In genomic region chr6:141326426-141326825, GRCh38 we compare ENCODE assay signal across 8 cellular contexts.
A peak's percentile ranks its signal among the peaks of the same experiment; 100 is the strongest.
DNase-seq lines count a peak whose midpoint lies in the region; ATAC-seq and TF ChIP-seq lines count a peak whose summit lies in the region.

No MANE protein-coding gene starts in this region.

- H3K4me3 Mint-ChIP-seq in chondrocyte (ENCODE audit: unreplicated experiment), result peak overlapping the region; percentile 47
- H3K4me3 Mint-ChIP-seq in natural killer cell treated with Interleukin-12 subunit alpha and Interleukin-12 subunit beta and Interleukin-15 and Interleukin-18, amount 100 ng/mL, for 72 hours, result no peak overlapping the region

- peaks cover 11% of the 10 kb centered on the region for H3F3A ChIP-seq in SK-N-SH (replicated peaks; ENCODE audit: insufficient read depth)

- H3K27me3 Mint-ChIP-seq in chondrocyte (ENCODE audit: low read depth), result no peaks in the 10 kb centered on the region
- H3K27me3 Mint-ChIP-seq in natural killer cell treated with Interleukin-12 subunit alpha and Interleukin-12 subunit beta and Interleukin-15 and Interleukin-18, amount 100 ng/mL, for 72 hours, result peaks cover 0 to 5% of the 10 kb centered on the region in 2 donors

- DNase-seq in AG04449 (ENCODE audit: low read depth, low spot score) (peak; percentile 95), H4 (ENCODE audit: low spot score) (peak; percentile 86), SK-N-SH (no peak), chondrocyte (ENCODE audit: low spot score) (no peak), NCI-H1105 (lab: John Stamatoyannopoulos, UW) (no peak), SKM-1 treated with dmso at 0.1 percent for 144 hours (lab: John Stamatoyannopoulos, UW; ENCODE audit: unreplicated experiment) (no peak), NCI-H1694 (lab: John Stamatoyannopoulos, UW) (no peak)
- DNase-seq in natural killer cell treated with Interleukin-12 subunit alpha and Interleukin-12 subunit beta and Interleukin-15 and Interleukin-18, amount 100 ng/mL, for 72 hours (ENCODE audit: low spot score), result no peak

- peak overlapping the region; percentile 83 for H3K27ac Mint-ChIP-seq in chondrocyte (ENCODE audit: unreplicated experiment)
- no peak overlapping the region for H3K27ac Mint-ChIP-seq in natural killer cell treated with Interleukin-12 subunit alpha and Interleukin-12 subunit beta and Interleukin-15 and Interleukin-18, amount 100 ng/mL, for 72 hours

- H3K4me1 ChIP-seq in SK-N-SH (ENCODE audit: control insufficient read depth in 1 of 2, insufficient read depth in 2 of 2, low read depth in 1 of 2, low read length in 1 of 2), result peaks cover 0 to 10% of the 10 kb centered on the region in 2 experiments; a peak in 1 of 4 replicates

- H4K20me1 ChIP-seq in SK-N-SH (ENCODE audit: insufficient read depth), result no peaks in the 10 kb centered on the region

- peaks cover 6% of the 10 kb centered on the region for H3K9me3 Mint-ChIP-seq in chondrocyte (ENCODE audit: low read depth)
- no peaks in the 10 kb centered on the region for H3K9me3 Mint-ChIP-seq in natural killer cell treated with Interleukin-12 subunit alpha and Interleukin-12 subunit beta and Interleukin-15 and Interleukin-18, amount 100 ng/mL, for 72 hours

- H3K79me2 ChIP-seq in SK-N-SH (ENCODE audit: insufficient read depth), result no peaks in the 10 kb centered on the region

- POLR2A ChIA-PET in AG04449 (lab: Yijun Ruan, JAX) (no interaction called here), SK-N-SH (lab: Yijun Ruan, JAX) (no interaction called here)

- CTCF ChIA-PET in AG04449 (lab: Yijun Ruan, JAX) (no interaction called here), SK-N-SH (lab: Yijun Ruan, JAX) (no interaction called here)

- H3K9ac ChIP-seq in SK-N-SH, result peak overlapping the region; percentile 30; the same call in 1 of the 2 replicates

- peaks cover 18% of the 10 kb centered on the region for H3K4me1 Mint-ChIP-seq in chondrocyte (ENCODE audit: low read depth)
- peaks cover 0 to 3% of the 10 kb centered on the region in 2 donors for H3K4me1 Mint-ChIP-seq in natural killer cell treated with Interleukin-12 subunit alpha and Interleukin-12 subunit beta and Interleukin-15 and Interleukin-18, amount 100 ng/mL, for 72 hours (ENCODE audit: low read depth in 2 of 2)

- no peaks in the 10 kb centered on the region for H3K27me3 ChIP-seq in SK-N-SH (ENCODE audit: insufficient read depth)

- peak overlapping the region; percentile 40 to 79; a peak in 3 of 4 replicates for H3K27ac ChIP-seq in SK-N-SH (ENCODE audit: low read depth in 2 of 2, low read length in 1 of 2)

- ATAC-seq in natural killer cell treated with Interleukin-12 subunit alpha and Interleukin-12 subunit beta and Interleukin-15 and Interleukin-18, amount 100 ng/mL, for 72 hours, result peak; percentile 89 to 96

- no peaks in the 10 kb centered on the region for H3K36me3 ChIP-seq in SK-N-SH (replicated peaks in 1 of 2; ENCODE audit: control insufficient read depth in 1 of 2, insufficient read depth in 2 of 2, low read length in 1 of 2)

- H3K9me2 ChIP-seq in SK-N-SH, result no peaks in the 10 kb centered on the region

- H2AFZ ChIP-seq in SK-N-SH (ENCODE audit: low read depth), result peak overlapping the region; percentile 12; the same call in 1 of the 2 replicates

- H3K36me3 Mint-ChIP-seq in chondrocyte (ENCODE audit: low read depth), result no peaks in the 10 kb centered on the region
- no peaks in the 10 kb centered on the region for H3K36me3 Mint-ChIP-seq in natural killer cell treated with Interleukin-12 subunit alpha and Interleukin-12 subunit beta and Interleukin-15 and Interleukin-18, amount 100 ng/mL, for 72 hours

- peak overlapping the region; percentile 44 for H3K4me3 ChIP-seq in AG04449 (ENCODE audit: low read depth, low read length)
- H3K4me3 ChIP-seq in SK-N-SH (ENCODE audit: low read depth in 2 of 2, low read length in 1 of 2), result peak overlapping the region; percentile 25 to 39; a peak in 2 of 4 replicates

- 2% methylated on average over 5 of the region's 5 CpGs for WGBS in SK-N-SH (ENCODE audit: low lambda C conversion rate)

- H3K9me3 ChIP-seq in SK-N-SH, result no peaks in the 10 kb centered on the region

- TF ChIP-seq CTCF in AG04449 (IDR thresholded peaks at IDR 0.05; ENCODE audit: insufficient read depth, low read length, missing control alignments) (no peak), SK-N-SH (IDR thresholded peaks at IDR 0.05) (no peak), chondrocyte (IDR thresholded peaks at IDR 0.05) (no peak)

- H3K4me2 ChIP-seq in SK-N-SH, result peak overlapping the region; percentile 44; the same call in 1 of the 2 replicates

- TF ChIP-seq RAD21 in SK-N-SH (IDR thresholded peaks at IDR 0.05; ENCODE audit: low read length), result no peak

- TF ChIP-seq EP300 in SK-N-SH (IDR thresholded peaks at IDR 0.05; ENCODE audit: borderline replicate concordance in 1 of 2, low read depth in 1 of 2, low read length in 1 of 2), result peak in 1 of 2 experiments; percentile 27; a peak in 1 of 4 replicates

TF ChIP-seq in SK-N-SH, 30 proteins besides CTCF, POLR2A, EP300 and RAD21:
- TF ChIP-seq, protein P1, sequence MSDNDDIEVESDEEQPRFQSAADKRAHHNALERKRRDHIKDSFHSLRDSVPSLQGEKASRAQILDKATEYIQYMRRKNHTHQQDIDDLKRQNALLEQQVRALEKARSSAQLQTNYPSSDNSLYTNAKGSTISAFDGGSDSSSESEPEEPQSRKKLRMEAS (IDR thresholded peaks at IDR 0.05; ENCODE audit: low read depth), result 0 out of 2 replicates have a peak, but pooled peaks have one; percentile 43
- TF ChIP-seq, protein P2, sequence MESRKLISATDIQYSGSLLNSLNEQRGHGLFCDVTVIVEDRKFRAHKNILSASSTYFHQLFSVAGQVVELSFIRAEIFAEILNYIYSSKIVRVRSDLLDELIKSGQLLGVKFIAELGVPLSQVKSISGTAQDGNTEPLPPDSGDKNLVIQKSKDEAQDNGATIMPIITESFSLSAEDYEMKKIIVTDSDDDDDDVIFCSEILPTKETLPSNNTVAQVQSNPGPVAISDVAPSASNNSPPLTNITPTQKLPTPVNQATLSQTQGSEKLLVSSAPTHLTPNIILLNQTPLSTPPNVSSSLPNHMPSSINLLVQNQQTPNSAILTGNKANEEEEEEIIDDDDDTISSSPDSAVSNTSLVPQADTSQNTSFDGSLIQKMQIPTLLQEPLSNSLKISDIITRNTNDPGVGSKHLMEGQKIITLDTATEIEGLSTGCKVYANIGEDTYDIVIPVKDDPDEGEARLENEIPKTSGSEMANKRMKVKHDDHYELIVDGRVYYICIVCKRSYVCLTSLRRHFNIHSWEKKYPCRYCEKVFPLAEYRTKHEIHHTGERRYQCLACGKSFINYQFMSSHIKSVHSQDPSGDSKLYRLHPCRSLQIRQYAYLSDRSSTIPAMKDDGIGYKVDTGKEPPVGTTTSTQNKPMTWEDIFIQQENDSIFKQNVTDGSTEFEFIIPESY (IDR thresholded peaks at IDR 0.05; ENCODE audit: borderline replicate concordance, low read depth), result peak; percentile 49; the same call in 1 of the 2 replicates
- TF ChIP-seq FOXJ3 (CRISPR knock-in tag; IDR thresholded peaks at IDR 0.05), result no peak
- peak; percentile 54 for TF ChIP-seq TCF12 (IDR thresholded peaks at IDR 0.05)
- TF ChIP-seq RXRA (IDR thresholded peaks at IDR 0.05; ENCODE audit: borderline replicate concordance, low read depth), result no peak
- no peak for TF ChIP-seq NFIC (IDR thresholded peaks at IDR 0.05; ENCODE audit: borderline replicate concordance)
- TF ChIP-seq, protein P3, sequence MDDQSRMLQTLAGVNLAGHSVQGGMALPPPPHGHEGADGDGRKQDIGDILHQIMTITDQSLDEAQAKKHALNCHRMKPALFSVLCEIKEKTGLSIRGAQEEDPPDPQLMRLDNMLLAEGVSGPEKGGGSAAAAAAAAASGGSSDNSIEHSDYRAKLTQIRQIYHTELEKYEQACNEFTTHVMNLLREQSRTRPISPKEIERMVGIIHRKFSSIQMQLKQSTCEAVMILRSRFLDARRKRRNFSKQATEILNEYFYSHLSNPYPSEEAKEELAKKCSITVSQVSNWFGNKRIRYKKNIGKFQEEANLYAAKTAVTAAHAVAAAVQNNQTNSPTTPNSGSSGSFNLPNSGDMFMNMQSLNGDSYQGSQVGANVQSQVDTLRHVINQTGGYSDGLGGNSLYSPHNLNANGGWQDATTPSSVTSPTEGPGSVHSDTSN (IDR thresholded peaks at IDR 0.05), result peak; percentile 65
- no peak for TF ChIP-seq SMC3 (IDR thresholded peaks at IDR 0.05; ENCODE audit: low read depth, low read length)
- no peak for TF ChIP-seq RFX5 (IDR thresholded peaks at IDR 0.05; ENCODE audit: low read length)
- TF ChIP-seq JUND (IDR thresholded peaks at IDR 0.05), result peak; percentile 93
- peak; percentile 95; the same call in 1 of the 2 replicates for TF ChIP-seq FOSL2 (IDR thresholded peaks at IDR 0.05; ENCODE audit: borderline replicate concordance, low read depth)

Comparison
In these comparisons a context has a peak if more than half of its experiments do, and no peak if none do; other contexts are left out.
1. DNase-seq: peak in AG04449 (single experiment) and H4 (single experiment); none in SK-N-SH (single experiment), chondrocyte (single experiment), natural killer cell treated with Interleukin-12 subunit alpha and Interleukin-12 subunit beta and Interleukin-15 and Interleukin-18, amount 100 ng/mL, for 72 hours (single experiment), NCI-H1105 (single experiment), SKM-1 treated with dmso at 0.1 percent for 144 hours (single experiment) and NCI-H1694 (single experiment).